Comparison of ENCODE assay signal across 8 cellular contexts in the genomic region with DNA sequence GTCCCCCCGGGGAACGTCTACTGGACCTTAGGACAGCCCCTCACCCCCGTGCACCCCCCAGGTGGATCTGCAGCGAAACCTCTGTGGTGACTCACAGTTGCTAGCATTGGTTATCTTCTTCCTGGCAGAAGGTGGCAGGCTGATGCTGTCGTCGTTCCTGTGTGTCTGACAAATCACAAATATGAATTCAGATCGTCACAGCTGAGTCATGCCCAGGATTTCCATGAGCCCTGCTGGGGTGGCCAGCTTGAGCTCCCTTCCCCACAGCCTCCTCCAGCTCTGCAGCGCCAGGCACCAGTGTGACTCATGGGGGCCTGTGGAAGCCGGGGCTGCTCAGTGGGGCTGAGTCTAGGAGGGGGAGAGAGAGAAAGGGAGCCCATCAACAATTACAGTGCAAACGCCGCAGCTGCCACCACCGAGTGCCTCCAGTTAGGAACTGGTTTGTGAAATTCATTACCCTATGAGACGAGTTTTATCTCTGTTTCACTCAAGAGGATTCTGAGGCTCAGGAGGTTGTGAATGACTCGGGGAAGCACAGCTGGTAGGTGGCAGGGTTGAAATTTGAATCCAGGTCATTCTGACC.
A peak's percentile ranks its signal among the peaks of the same experiment; 100 is the strongest.
DNase-seq lines count a peak whose midpoint lies in the region; ATAC-seq and TF ChIP-seq lines count a peak whose summit lies in the region.

No MANE protein-coding gene starts in this region.

- peak; percentile 92 for DNase-seq in AG08395 (ENCODE audit: low spot score)
- DNase-seq in NCI-H510A treated with DMSO at 0.1 percent for 48 hours (lab: John Stamatoyannopoulos, UW): peak; percentile 86
- peak; percentile 96 for DNase-seq in activated CD8-positive, alpha-beta T cell treated with anti-CD3 and anti-CD28 coated beads for 36 hours
- peak; percentile 98 to 100 for DNase-seq in lung microvascular endothelial cell (ENCODE audit: low read depth in 2 of 2)
- peak; percentile 82 for DNase-seq in stimulated activated CD8-positive, alpha-beta memory T cell treated with anti-CD3 and anti-CD28 coated beads, Interleukin-12 subunit alpha, Interleukin-12 subunit beta, amount 100 ng/mL, for 24 hours (ENCODE audit: extremely low read depth)

- peak overlapping the region; percentile 23 for H3K4me3 ChIP-seq in ectodermal cell (ENCODE audit: insufficient read depth, low read depth, low read length)

- H3K4me1 Mint-ChIP-seq in activated CD8-positive, alpha-beta T cell treated with anti-CD3 and anti-CD28 coated beads for 36 hours (ENCODE audit: low read depth): peaks cover 23% of the 10 kb centered on the region

- intact Hi-C loops in activated CD8-positive, alpha-beta T cell treated with anti-CD3 and anti-CD28 coated beads for 36 hours (cut with micrococcal nuclease): no loop called here

- H3K36me3 Mint-ChIP-seq in activated CD8-positive, alpha-beta T cell treated with anti-CD3 and anti-CD28 coated beads for 36 hours (ENCODE audit: low read depth): no peaks in the 10 kb centered on the region

- H3K4me1 ChIP-seq in ectodermal cell (ENCODE audit: control insufficient read depth, insufficient read depth, low read length): no peaks in the 10 kb centered on the region

- no peak for TF ChIP-seq CTCF in activated CD8-positive, alpha-beta T cell treated with anti-CD3 and anti-CD28 coated beads for 36 hours (IDR thresholded peaks at IDR 0.05)

- no peak overlapping the region for H3K27ac ChIP-seq in ectodermal cell (ENCODE audit: insufficient read depth, low read depth, low read length, poor library complexity, severe bottlenecking)

- WGBS in ectodermal cell, 2 experiments: 20 to 21% methylated on average over 13 to 14 of the region's 14 CpGs

- ATAC-seq in GM19023 (IDR thresholded peaks at IDR 0.05; ENCODE audit: unreplicated experiment): peak; percentile 42
- ATAC-seq in HG03354 (IDR thresholded peaks at IDR 0.05; ENCODE audit: poor library complexity, severe bottlenecking, unreplicated experiment): peak; percentile 56
- peak; percentile 85 for ATAC-seq in activated CD8-positive, alpha-beta T cell treated with anti-CD3 and anti-CD28 coated beads for 36 hours

- H3K27me3 ChIP-seq in ectodermal cell (ENCODE audit: control insufficient read depth, insufficient read depth, low read length, poor library complexity, severe bottlenecking): peaks cover 4% of the 10 kb centered on the region

- no peaks in the 10 kb centered on the region for H3K36me3 ChIP-seq in ectodermal cell (ENCODE audit: control insufficient read depth, insufficient read depth, low read length)

- H3K9me3 Mint-ChIP-seq in activated CD8-positive, alpha-beta T cell treated with anti-CD3 and anti-CD28 coated beads for 36 hours: peaks cover 6% of the 10 kb centered on the region

- H3K27me3 Mint-ChIP-seq in activated CD8-positive, alpha-beta T cell treated with anti-CD3 and anti-CD28 coated beads for 36 hours: no peaks in the 10 kb centered on the region

- CTCF ChIA-PET in activated CD8-positive, alpha-beta T cell treated with anti-CD3 and anti-CD28 coated beads for 36 hours (lab: Charles Lee): interaction anchor here (0.8 to 1.8 kb wide), 23 partner anchors 9 to 344 kb away, joined by 3 to 8 read pairs (median 3); a partner anchor contains a TSS

- peak overlapping the region; percentile 100 for H3K27ac Mint-ChIP-seq in activated CD8-positive, alpha-beta T cell treated with anti-CD3 and anti-CD28 coated beads for 36 hours

- no peaks in the 10 kb centered on the region for H3K9me3 ChIP-seq in ectodermal cell (ENCODE audit: control insufficient read depth, low read length)

- peak overlapping the region; percentile 95 for H3K4me3 Mint-ChIP-seq in activated CD8-positive, alpha-beta T cell treated with anti-CD3 and anti-CD28 coated beads for 36 hours

- POLR2A ChIA-PET in activated CD8-positive, alpha-beta T cell treated with anti-CD3 and anti-CD28 coated beads for 36 hours (lab: Charles Lee): interaction anchor here (0.7 to 1.4 kb wide), 15 partner anchors 11 to 492 kb away, joined by 3 to 7 read pairs (median 3); a partner anchor contains a TSS
